Comparison of ENCODE assay signal across 17 cellular contexts in the genomic region with DNA sequence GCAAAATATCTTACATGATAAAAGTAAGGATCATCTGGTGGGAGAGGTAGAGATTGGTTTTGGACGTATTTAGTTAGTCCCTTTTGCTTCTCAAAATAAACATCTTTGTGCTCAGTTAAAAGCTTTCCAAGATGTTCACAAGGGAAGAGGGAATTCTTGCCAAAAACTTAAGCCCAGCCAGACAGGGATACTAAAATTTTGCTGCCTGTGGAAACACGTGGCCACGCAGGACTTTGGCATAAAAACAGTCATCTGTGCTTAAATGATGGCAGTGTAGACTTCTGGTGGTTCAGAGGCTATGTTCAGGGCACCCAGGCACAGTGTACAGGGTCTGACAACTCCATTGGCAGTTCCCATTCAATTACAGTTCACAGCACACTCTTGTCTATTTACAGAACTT.
DNase-seq lines count a peak whose midpoint lies in the region; ATAC-seq and TF ChIP-seq lines count a peak whose summit lies in the region.
"Had no signal": no experiment of that assay in that cellular context is flagged by ENCODE, and none has a peak within 500 bp of the region (broad histone marks: within the 10 kb centered on the region; RNA-seq: fewer than 3 reads in every experiment).

No MANE protein-coding gene starts in this region.

- H3K36me3 ChIP-seq in IMR-90 (ENCODE audit: control insufficient read depth, insufficient read depth, low read length) = no peaks in the 10 kb centered on the region
- no peaks in the 10 kb centered on the region for H3K36me3 ChIP-seq in parathyroid adenoma (ENCODE audit: control insufficient read depth, insufficient read depth, low read length)
- H3K36me3 ChIP-seq in thoracic aorta = no peaks in the 10 kb centered on the region

- H3K18ac ChIP-seq in IMR-90 (ENCODE audit: low read depth, low read length) = peak overlapping the region; percentile 60

- H3K79me2 ChIP-seq in parathyroid adenoma = no peaks in the 10 kb centered on the region

- POLR2A ChIA-PET in IMR-90 (lab: Charles Lee; ENCODE audit: unreplicated experiment) = no interaction called here

- 33% methylated on average over 1 of the region's 3 CpGs; no CpG with 5 or more reads in 1 of the 2 experiments for WGBS in IMR-90 (ENCODE audit: extremely low coverage in 2 of 2, insufficient read length in 1 of 2), 2 experiments

- no peak overlapping the region for H2BK5ac ChIP-seq in IMR-90 (ENCODE audit: low read depth, low read length, poor library complexity, severe bottlenecking)

- peak overlapping the region; percentile 42; the same call in 1 of the 2 replicates for H3K14ac ChIP-seq in IMR-90 (replicated peaks; ENCODE audit: low read depth, low read length)

- peak overlapping the region; percentile 34 for H3K4ac ChIP-seq in IMR-90 (ENCODE audit: low read depth, low read length)

- in situ Hi-C loops in IMR-90 (cut with MboI; ENCODE audit: low sequenced_read_pairs) = no loop called here

- no peak for ATAC-seq in IMR-90 (ENCODE audit: low read depth)
- no peak for ATAC-seq in thoracic aorta (ENCODE audit: insufficient number of reproducible peaks, low FRiP score, low read depth)
- ATAC-seq in GM19023 (IDR thresholded peaks at IDR 0.05; ENCODE audit: unreplicated experiment) = no peak
- ATAC-seq: activated CD8-positive, alpha-beta T cell treated with anti-CD3 and anti-CD28 coated beads, Interleukin-2, amount 10 ng/mL, durations not matched to agents 7 days and 5 days; activated naive CD4-positive, alpha-beta T cell treated with anti-CD3 and anti-CD28 coated beads, Interleukin-2, amount 50 U/mL, for 72 hours; activated T-cell treated with anti-CD3 and anti-CD28 coated beads, Interleukin-2, amount 50 U/mL, for 72 hours; stimulated activated effector memory CD8-positive, alpha-beta T cell treated with anti-CD3 and anti-CD28 coated beads, Interleukin-12 subunit alpha, Interleukin-12 subunit beta, amount 100 ng/mL, for 72 hours had no signal

- H3K9ac ChIP-seq in IMR-90 (ENCODE audit: low read depth, low read length) = no peak overlapping the region
- H3K9ac ChIP-seq in parathyroid adenoma = no peak overlapping the region

- no peak overlapping the region for H3K56ac ChIP-seq in IMR-90 (ENCODE audit: extremely low read depth, insufficient read depth, low read length)

- H3K79me1 ChIP-seq in IMR-90 (ENCODE audit: low read depth in 1 of 2, low read length in 2 of 2) = no peaks in the 10 kb centered on the region

- H2BK15ac ChIP-seq in IMR-90 (ENCODE audit: low read depth, low read length) = peak overlapping the region; percentile 61

- CTCF ChIA-PET in IMR-90 (lab: Yijun Ruan, JAX) = no interaction called here

- H3K4me2 ChIP-seq in IMR-90 (ENCODE audit: low read depth, low read length) = no peak overlapping the region
- no peak overlapping the region for H3K4me2 ChIP-seq in parathyroid adenoma (ENCODE audit: low read length)

- H3K4me1 ChIP-seq in IMR-90 (ENCODE audit: control insufficient read depth, insufficient read depth, low read length) (peaks cover 6% of the 10 kb centered on the region), parathyroid adenoma (no peaks in the 10 kb centered on the region), thoracic aorta (ENCODE audit: control insufficient read depth in 1 of 2, low read depth in 2 of 2) (peaks cover 3 to 14% of the 10 kb centered on the region in 2 donors)

- H3K9me3 ChIP-seq in IMR-90 (ENCODE audit: control insufficient read depth, insufficient read depth, low read length) = no peaks in the 10 kb centered on the region
- H3K9me3 ChIP-seq in parathyroid adenoma (ENCODE audit: control insufficient read depth, low read length) = no peaks in the 10 kb centered on the region
- no peaks in the 10 kb centered on the region for H3K9me3 ChIP-seq in thoracic aorta

- peak; percentile 50 for DNase-seq in IMR-90
- peak; percentile 14 to 56 for DNase-seq in foreskin fibroblast
- no peak for DNase-seq in thoracic aorta (ENCODE audit: low spot score)
- DNase-seq in DMS53 treated with DMSO at 0.1 percent for 48 hours (lab: John Stamatoyannopoulos, UW; ENCODE audit: unreplicated experiment) = no peak
- DNase-seq in COLO829 (ENCODE audit: low spot score) = no peak
- DNase-seq in NCI-H2227 treated with DMSO at 0.1 percent for 48 hours (lab: John Stamatoyannopoulos, UW) = no peak
- DNase-seq: activated CD8-positive, alpha-beta T cell treated with anti-CD3 and anti-CD28 coated beads, Interleukin-2, amount 10 ng/mL, durations not matched to agents 7 days and 5 days; activated T-cell treated with anti-CD3 and anti-CD28 coated beads, Interleukin-2, amount 50 U/mL, for 72 hours; mammary epithelial cell; NCI-H1092; NCI-H524 treated with DMSO at 0.1 percent for 48 hours; SIG-M5 had no signal

- peak overlapping the region; percentile 53; the same call in 1 of the 2 replicates for H3K23ac ChIP-seq in IMR-90 (ENCODE audit: low read depth, low read length)

- no peaks in the 10 kb centered on the region for H3K9me1 ChIP-seq in IMR-90 (ENCODE audit: insufficient read depth, low read length)

- H4K91ac ChIP-seq in IMR-90 (ENCODE audit: insufficient read depth, low read depth, low read length) = peak overlapping the region; percentile 25

- BruUV-seq in IMR-90 (replicated peaks; lab: Mats Ljungman, UMichigan) = no TSS peak

- H4K8ac ChIP-seq in IMR-90 (ENCODE audit: low read depth in 2 of 2, low read length in 2 of 2) = peak overlapping the region in 1 of 2 experiments; percentile 24; a peak in 1 of 4 replicates

- H2BK20ac ChIP-seq in IMR-90 (ENCODE audit: low read depth, low read length) = peak overlapping the region; percentile 54; the same call in 1 of the 2 replicates

- H2AFZ ChIP-seq in IMR-90 (replicated peaks; ENCODE audit: low read length, poor library complexity) = peak overlapping the region; percentile 77
- H2AFZ ChIP-seq in parathyroid adenoma = no peak overlapping the region

- no peaks in the 10 kb centered on the region for H4K20me1 ChIP-seq in IMR-90 (ENCODE audit: insufficient read depth, low read length)

- no peaks in the 10 kb centered on the region for H3K27me3 ChIP-seq in IMR-90 (ENCODE audit: control insufficient read depth, insufficient read depth, low read length)
- H3K27me3 ChIP-seq in parathyroid adenoma (ENCODE audit: control insufficient read depth, insufficient read depth, low read length) = no peaks in the 10 kb centered on the region
- no peaks in the 10 kb centered on the region for H3K27me3 ChIP-seq in thoracic aorta (replicated peaks; ENCODE audit: insufficient read depth)

- H3K27ac ChIP-seq in IMR-90 (ENCODE audit: insufficient read depth, low read length) (no peak overlapping the region; the same call in 1 of the 2 replicates), parathyroid adenoma (peak overlapping the region; percentile 7), thoracic aorta (peak overlapping the region; percentile 1 to 20)
- H3K27ac ChIP-seq: HL-60 had no signal

- H4K5ac ChIP-seq in IMR-90 (ENCODE audit: low read depth, low read length) = no peak overlapping the region

- intact Hi-C loops in IMR-90 (cut with micrococcal nuclease) = loop anchor here (5.0 kb wide), 1 partner anchor 124 kb away; no protein-coding TSS in a partner anchor

- dilution Hi-C loops in IMR-90 (cut with HindIII; ENCODE audit: low sequenced_read_pairs, unreplicated experiment) = no loop called here

- H2BK120ac ChIP-seq in IMR-90 (ENCODE audit: low read depth, low read length) = peak overlapping the region; percentile 42

- no peak for TF ChIP-seq CTCF in IMR-90 (conservative IDR thresholded peaks at IDR 0.05; ENCODE audit: low read depth, low read length)
- no peak for TF ChIP-seq CTCF in foreskin fibroblast (IDR thresholded peaks at IDR 0.05; ENCODE audit: low read depth, low read length)
- no peak for TF ChIP-seq CTCF in parathyroid adenoma (IDR thresholded peaks at IDR 0.05)
- TF ChIP-seq CTCF in thoracic aorta (IDR thresholded peaks at IDR 0.05) = no peak

- H2AK5ac ChIP-seq in IMR-90 (ENCODE audit: low read depth, low read length) = no peak overlapping the region; the same call in 1 of the 2 replicates

- H2AK9ac ChIP-seq in IMR-90 (replicated peaks; ENCODE audit: low read depth, low read length, poor library complexity) = no peak overlapping the region

- TF ChIP-seq POLR2A in IMR-90 (IDR thresholded peaks at IDR 0.05; ENCODE audit: low read depth, low read length) = no peak

- H3K4me3 ChIP-seq in IMR-90 (ENCODE audit: insufficient read depth, low read depth, low read length) (no peak overlapping the region), foreskin fibroblast (ENCODE audit: low read depth in 1 of 2, low read length in 2 of 2) (no peak overlapping the region), parathyroid adenoma (ENCODE audit: low read depth, low read length) (no peak overlapping the region), thoracic aorta (no peak overlapping the region)

- TF ChIP-seq RAD21 in IMR-90 (IDR thresholded peaks at IDR 0.05; ENCODE audit: low read length) = no peak

TF ChIP-seq in IMR-90, 13 proteins besides CTCF, POLR2A, EP300 and RAD21 (continues in another document):
- no peak for TF ChIP-seq BHLHE40 (IDR thresholded peaks at IDR 0.05; ENCODE audit: low read depth, low read length)
- no peak for TF ChIP-seq SMC3 (IDR thresholded peaks at IDR 0.05; ENCODE audit: low read depth, low read length)
- TF ChIP-seq MXI1 (IDR thresholded peaks at IDR 0.05; ENCODE audit: borderline replicate concordance, low read depth, low read length) = no peak; the same call in 1 of the 2 replicates
- no peak for TF ChIP-seq MAZ (IDR thresholded peaks at IDR 0.05; ENCODE audit: borderline replicate concordance, low read depth, low read length)
- TF ChIP-seq FOS (IDR thresholded peaks at IDR 0.05; ENCODE audit: low read depth, low read length) = no peak
- TF ChIP-seq RFX5 (IDR thresholded peaks at IDR 0.05; ENCODE audit: low read depth, low read length) = no peak
- no peak for TF ChIP-seq MAFK (IDR thresholded peaks at IDR 0.05; ENCODE audit: low read depth, low read length)
- TF ChIP-seq, protein P1, sequence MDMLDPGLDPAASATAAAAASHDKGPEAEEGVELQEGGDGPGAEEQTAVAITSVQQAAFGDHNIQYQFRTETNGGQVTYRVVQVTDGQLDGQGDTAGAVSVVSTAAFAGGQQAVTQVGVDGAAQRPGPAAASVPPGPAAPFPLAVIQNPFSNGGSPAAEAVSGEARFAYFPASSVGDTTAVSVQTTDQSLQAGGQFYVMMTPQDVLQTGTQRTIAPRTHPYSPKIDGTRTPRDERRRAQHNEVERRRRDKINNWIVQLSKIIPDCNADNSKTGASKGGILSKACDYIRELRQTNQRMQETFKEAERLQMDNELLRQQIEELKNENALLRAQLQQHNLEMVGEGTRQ (IDR thresholded peaks at IDR 0.05; ENCODE audit: low read depth, low read length) = no peak
- TF ChIP-seq ELK1 (IDR thresholded peaks at IDR 0.05; ENCODE audit: borderline replicate concordance, low read depth, low read length) = no peak

Comparison
In these comparisons a context has a peak if more than half of its experiments do, and no peak if none do; other contexts are left out.
1. DNase-seq: peak in IMR-90 (single experiment) and foreskin fibroblast (2 of 2); none in thoracic aorta (single experiment), DMS53 treated with DMSO at 0.1 percent for 48 hours (single experiment), COLO829 (single experiment) and NCI-H2227 treated with DMSO at 0.1 percent for 48 hours (single experiment).